18 cellular contexts compared by ENCODE assay signal in the genomic region with DNA sequence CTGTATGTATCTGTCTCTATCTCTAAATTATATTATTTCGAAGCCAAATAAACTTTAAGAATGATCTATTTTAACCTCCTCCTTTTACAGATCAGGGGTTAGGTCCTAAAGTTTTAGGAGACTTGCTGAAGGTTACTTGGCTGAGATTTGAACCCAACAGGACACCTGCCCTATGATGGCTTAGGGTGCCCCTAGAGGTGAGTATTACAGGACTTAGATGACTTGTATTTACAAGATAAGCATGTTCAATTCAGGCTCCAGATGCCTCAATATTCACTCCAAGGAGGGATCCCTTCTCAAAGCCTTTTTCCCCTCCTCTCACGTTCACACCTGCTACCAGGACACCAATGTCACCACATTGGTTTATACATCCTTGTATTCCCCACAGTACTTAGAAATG.
"Had no signal": no experiment of that assay in that cellular context is flagged by ENCODE, and none has a peak within 500 bp of the region (broad histone marks: within the 10 kb centered on the region; RNA-seq: fewer than 3 reads in every experiment).

No MANE protein-coding gene starts in this region.

- H3K4me1 Mint-ChIP-seq: activated CD4-positive, alpha-beta T cell treated with anti-CD3 and anti-CD28 coated beads, Interleukin-2, amount 10 ng/mL, durations not matched to agents 24 days and 14 days; stimulated activated naive B cell treated with anti-CD40 and anti-IgM and Interleukin-4, amounts not matched to agents 10 μg/mL and 1 μg/mL and 100 μg/mL, for 72 hours had no signal

- H3K4me3 ChIP-seq: body of pancreas, dorsolateral prefrontal cortex, gastrocnemius medialis, heart left ventricle, left lung had no signal

- H3K27ac Mint-ChIP-seq: activated CD4-positive, alpha-beta T cell treated with anti-CD3 and anti-CD28 coated beads, Interleukin-2, amount 10 ng/mL, durations not matched to agents 24 days and 14 days; activated CD8-positive, alpha-beta T cell treated with anti-CD3 and anti-CD28 coated beads for 36 hours; activated naive CD4-positive, alpha-beta T cell treated with anti-CD3 and anti-CD28 coated beads for 36 hours; activated T-helper 2 cell treated with anti-CD3 and anti-CD28 coated beads, Interferon-gamma antibody, Interleukin-2, Interleukin-4, amounts not matched to agents 10 μg/mL and 5 μg/mL and 100 μg/mL, durations not matched to agents 14 hours and 24 hours and 36 hours; nephron progenitor cell; stimulated activated naive B cell treated with anti-CD40 and anti-IgM and Interleukin-4, amounts not matched to agents 10 μg/mL and 1 μg/mL and 100 μg/mL, for 72 hours had no signal

- H3K4me1 ChIP-seq: gastrocnemius medialis, heart left ventricle, left lung had no signal

- ATAC-seq: activated CD8-positive, alpha-beta T cell treated with anti-CD3 and anti-CD28 coated beads for 36 hours; body of pancreas; gastrocnemius medialis; heart left ventricle; left lung; stimulated activated naive B cell treated with anti-CD40 and anti-IgM and Interleukin-4, amounts not matched to agents 10 μg/mL and 1 μg/mL and 100 μg/mL, for 72 hours had no signal

- H3K27ac ChIP-seq: body of pancreas, dorsolateral prefrontal cortex, gastrocnemius medialis, heart left ventricle, left lung had no signal

- H3K36me3 Mint-ChIP-seq: stimulated activated naive B cell treated with anti-CD40 and anti-IgM and Interleukin-4, amounts not matched to agents 10 μg/mL and 1 μg/mL and 100 μg/mL, for 72 hours had no signal

- H3K9me3 ChIP-seq: body of pancreas, gastrocnemius medialis, heart left ventricle, left lung had no signal

- DNase-seq: activated CD4-positive, alpha-beta T cell treated with anti-CD3 and anti-CD28 coated beads, Interleukin-2, amount 10 ng/mL, durations not matched to agents 24 days and 14 days; activated CD8-positive, alpha-beta T cell treated with anti-CD3 and anti-CD28 coated beads for 36 hours; activated naive CD4-positive, alpha-beta T cell treated with anti-CD3 and anti-CD28 coated beads for 36 hours; activated T-cell treated with anti-CD3 and anti-CD28 coated beads, Interleukin-2, amount 50 U/mL, for 1 hour; body of pancreas; caudate nucleus; dorsolateral prefrontal cortex; erythroblast; gastrocnemius medialis; heart left ventricle; kidney; left lung; mammary epithelial cell; midbrain; nephron progenitor cell; stimulated activated naive B cell treated with anti-CD40 and anti-IgM and Interleukin-4, amounts not matched to agents 10 μg/mL and 1 μg/mL and 100 μg/mL, for 72 hours had no signal

- H3K27me3 Mint-ChIP-seq: activated CD4-positive, alpha-beta T cell treated with anti-CD3 and anti-CD28 coated beads, Interleukin-2, amount 10 ng/mL, durations not matched to agents 24 days and 14 days; activated CD8-positive, alpha-beta T cell treated with anti-CD3 and anti-CD28 coated beads for 36 hours; stimulated activated naive B cell treated with anti-CD40 and anti-IgM and Interleukin-4, amounts not matched to agents 10 μg/mL and 1 μg/mL and 100 μg/mL, for 72 hours had no signal

- H3K4me3 Mint-ChIP-seq: activated CD4-positive, alpha-beta T cell treated with anti-CD3 and anti-CD28 coated beads, Interleukin-2, amount 10 ng/mL, durations not matched to agents 24 days and 14 days; activated CD8-positive, alpha-beta T cell treated with anti-CD3 and anti-CD28 coated beads for 36 hours; activated naive CD4-positive, alpha-beta T cell treated with anti-CD3 and anti-CD28 coated beads for 36 hours; nephron progenitor cell; stimulated activated naive B cell treated with anti-CD40 and anti-IgM and Interleukin-4, amounts not matched to agents 10 μg/mL and 1 μg/mL and 100 μg/mL, for 72 hours had no signal

- FAIRE-seq: colon, kidney had no signal

- H3K27me3 ChIP-seq: body of pancreas, gastrocnemius medialis, left lung had no signal

- H3K36me3 ChIP-seq: gastrocnemius medialis, heart left ventricle, left lung had no signal
